Comparison of ENCODE assay signal across 8 cellular contexts in the genomic region with DNA sequence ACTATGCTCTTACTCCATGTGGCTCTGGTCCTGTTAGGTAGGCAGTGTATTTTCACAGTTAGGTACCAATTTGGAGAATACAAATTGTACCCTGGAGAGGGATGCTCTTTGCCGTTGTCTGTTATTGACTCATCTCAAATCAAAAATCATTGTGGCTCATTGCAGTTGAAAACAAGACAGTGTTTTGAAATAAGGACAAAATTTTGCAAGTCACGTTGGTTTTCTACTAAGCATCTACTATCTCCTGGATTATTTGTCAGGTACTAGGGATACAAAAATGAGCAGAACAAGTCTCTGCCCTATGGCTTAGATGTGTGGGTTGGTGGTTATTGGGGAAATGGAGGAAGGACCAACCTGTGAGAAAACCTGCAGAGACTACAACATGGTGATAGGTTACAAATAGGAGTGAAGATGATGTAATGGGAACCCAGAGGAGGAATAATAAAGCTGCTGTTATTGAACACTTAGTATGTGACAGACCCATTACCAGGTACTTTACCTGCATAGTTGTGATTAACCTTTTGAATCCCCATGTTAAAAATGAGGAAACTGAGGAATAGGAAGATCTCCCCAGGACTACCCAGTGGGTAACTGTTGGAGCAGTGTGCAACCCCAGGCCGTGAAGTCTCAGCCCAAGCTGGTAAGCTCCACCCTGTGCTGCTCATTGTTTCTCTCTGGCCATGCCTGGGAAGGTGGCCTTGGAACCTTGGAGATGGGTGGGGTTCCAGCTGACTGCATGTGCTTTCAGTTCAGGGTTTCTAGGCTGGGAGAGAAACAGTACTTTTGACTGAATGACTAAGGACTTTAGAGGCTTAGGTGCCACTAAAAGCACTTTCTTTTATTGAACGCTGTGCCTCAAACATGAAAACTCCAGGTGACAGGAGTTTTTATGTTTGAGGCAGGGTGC.
DNase-seq lines count a peak whose midpoint lies in the region; ATAC-seq and TF ChIP-seq lines count a peak whose summit lies in the region.

No MANE protein-coding gene starts in this region.

- no peaks in the 10 kb centered on the region for H3K27me3 ChIP-seq in CD8-positive, alpha-beta memory T cell (ENCODE audit: insufficient read depth, low read length, poor library complexity, severe bottlenecking)
- no peaks in the 10 kb centered on the region for H3K27me3 ChIP-seq in ascending aorta
- H3K27me3 ChIP-seq in mucosa of rectum (ENCODE audit: control insufficient read depth in 2 of 2, insufficient read depth in 2 of 2, low read length in 2 of 2), result no peaks in the 10 kb centered on the region

- H3K4me3 ChIP-seq in CD8-positive, alpha-beta memory T cell (ENCODE audit: low read length), result no peak overlapping the region
- no peak overlapping the region for H3K4me3 ChIP-seq in ascending aorta
- H3K4me3 ChIP-seq in mucosa of rectum (ENCODE audit: low read length in 2 of 2), result peak overlapping the region in 1 of 2 donors; percentile 25

- H3K27ac ChIP-seq in CD8-positive, alpha-beta memory T cell (ENCODE audit: low read depth, low read length), result peak overlapping the region; percentile 57
- H3K27ac ChIP-seq in ascending aorta (peak overlapping the region; percentile 28 to 43), mucosa of rectum (ENCODE audit: low read depth in 2 of 2, low read length in 2 of 2) (peak overlapping the region; percentile 87 to 98)

- peak; percentile 42 for ATAC-seq in HG03045 (IDR thresholded peaks at IDR 0.05; ENCODE audit: unreplicated experiment)

- peak overlapping the region in 1 of 7 donors; percentile 13 for H3K4me3 Mint-ChIP-seq in CD8-positive, alpha-beta memory T cell

- H3K36me3 Mint-ChIP-seq in CD8-positive, alpha-beta memory T cell, result peaks cover 0 to 30% (median 2%) of the 10 kb centered on the region in 3 donors

- TF ChIP-seq CTCF in ascending aorta (IDR thresholded peaks at IDR 0.05), result no peak

- H3K27ac Mint-ChIP-seq in CD8-positive, alpha-beta memory T cell, result peak overlapping the region in 5 of 8 donors; percentile 4 to 66 (median 21)

- in situ Hi-C loops in ACHN (cut with HindIII; ENCODE audit: low pct_ligation_motif_present, low pct_unique_long_range_greater_than_20kb, low sequenced_read_pairs), result no loop called here

- CTCF ChIA-PET in CD8-positive, alpha-beta memory T cell (lab: Charles Lee), result interaction anchor here (0.7 kb wide), 1 partner anchor 32 kb away, joined by 3 read pairs; no protein-coding TSS in a partner anchor

- intact Hi-C loops in ascending aorta (cut with DNase I), result no loop called here

- H3K4me1 Mint-ChIP-seq in CD8-positive, alpha-beta memory T cell, result peaks cover 62 to 95% (median 87%) of the 10 kb centered on the region in 3 donors

- peak overlapping the region; percentile 58 to 66 for H3K9ac ChIP-seq in mucosa of rectum (ENCODE audit: low read depth in 1 of 2, low read length in 2 of 2)

- H3K9me3 Mint-ChIP-seq in CD8-positive, alpha-beta memory T cell, result no peaks in the 10 kb centered on the region

- POLR2A ChIA-PET in CD8-positive, alpha-beta memory T cell (lab: Charles Lee), result no interaction called here

- H3K9me3 ChIP-seq in CD8-positive, alpha-beta memory T cell (ENCODE audit: low read length), result no peaks in the 10 kb centered on the region
- H3K9me3 ChIP-seq in ascending aorta (no peaks in the 10 kb centered on the region), mucosa of rectum (ENCODE audit: control insufficient read depth in 2 of 2, low read length in 2 of 2) (no peaks in the 10 kb centered on the region)

- H3K36me3 ChIP-seq in CD8-positive, alpha-beta memory T cell (ENCODE audit: insufficient read depth, low read length), result no peaks in the 10 kb centered on the region
- no peaks in the 10 kb centered on the region for H3K36me3 ChIP-seq in ascending aorta
- no peaks in the 10 kb centered on the region for H3K36me3 ChIP-seq in mucosa of rectum (ENCODE audit: control insufficient read depth in 2 of 2, insufficient read depth in 2 of 2, low read length in 2 of 2)

- DNase-seq in CD8-positive, alpha-beta memory T cell, result no peak
- no peak for DNase-seq in ascending aorta (ENCODE audit: low spot score in 2 of 2)
- no peak for DNase-seq in stimulated activated CD4-positive, alpha-beta T cell treated with anti-CD3 and anti-CD28 coated beads, Interleukin-12 subunit alpha, Interleukin-12 subunit beta, amount 100 ng/mL, for 4 hours
- DNase-seq in SK-N-DZ (ENCODE audit: low spot score), result no peak
- no peak for DNase-seq in T-helper 9 cell
- no peak for DNase-seq in ACHN

- H3K4me1 ChIP-seq in CD8-positive, alpha-beta memory T cell (ENCODE audit: insufficient read depth, low read length), result peaks cover 38% of the 10 kb centered on the region
- H3K4me1 ChIP-seq in ascending aorta (peaks cover 5 to 27% of the 10 kb centered on the region in 2 donors), mucosa of rectum (ENCODE audit: control insufficient read depth in 2 of 2, insufficient read depth in 2 of 2, low read length in 2 of 2) (peaks cover 50 to 58% of the 10 kb centered on the region in 2 donors)

- no peaks in the 10 kb centered on the region for H3K27me3 Mint-ChIP-seq in CD8-positive, alpha-beta memory T cell

Comparison
In these comparisons a context has a peak if more than half of its experiments do, and no peak if none do; other contexts are left out.
1. H3K27ac ChIP-seq: peak in every context shown above with its lines; median percentile 92 in mucosa of rectum; 57 in CD8-positive, alpha-beta memory T cell; 36 in ascending aorta.